10 cellular contexts compared by ENCODE assay signal in the genomic region with DNA sequence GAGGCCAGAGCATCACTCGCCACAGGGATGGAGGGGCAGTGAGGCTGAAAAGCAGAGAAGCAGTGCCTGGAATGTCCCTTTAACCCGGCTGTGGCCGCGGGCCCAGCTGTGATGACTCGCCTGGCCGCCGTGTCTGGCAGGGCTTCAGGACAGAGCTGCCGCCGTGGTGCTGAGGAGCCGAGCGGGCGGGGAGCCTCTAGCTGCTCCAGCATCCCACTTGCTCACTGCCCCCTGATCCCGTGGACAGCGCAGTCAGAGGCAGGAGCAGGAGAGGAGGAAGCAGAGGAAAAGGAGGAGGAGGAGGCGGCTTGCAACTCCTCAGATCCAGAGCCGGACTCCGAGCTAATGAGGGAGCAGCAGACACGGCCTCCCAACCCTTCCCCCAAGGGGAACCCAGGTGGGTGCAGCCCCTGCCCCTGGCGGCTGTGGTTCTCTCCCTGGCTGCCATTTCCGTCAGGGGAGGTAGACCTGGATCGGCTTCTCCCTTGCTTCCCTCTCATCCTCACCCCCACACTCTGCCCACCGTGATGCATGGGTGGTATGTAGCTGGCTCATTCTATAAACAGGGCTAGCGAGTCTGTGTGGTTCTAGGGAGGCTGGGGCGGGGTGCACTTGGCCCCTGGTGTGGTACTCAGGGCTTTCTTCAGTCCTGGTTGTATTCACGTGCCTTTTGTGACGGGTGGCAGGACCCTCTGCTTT.
DNase-seq lines count a peak whose midpoint lies in the region; ATAC-seq, FAIRE-seq and TF ChIP-seq lines count a peak whose summit lies in the region.
"Had no signal": no experiment of that assay in that cellular context is flagged by ENCODE, and none has a peak within 500 bp of the region (broad histone marks: within the 10 kb centered on the region; RNA-seq: fewer than 3 reads in every experiment).

No MANE protein-coding gene starts in this region.

- no peak overlapping the region for H3K4me3 ChIP-seq in K562
- no peak overlapping the region for H3K4me3 ChIP-seq in hepatocyte

- POLR2A ChIA-PET in K562 (lab: Yijun Ruan, JAX) = interaction anchor here (0.6 to 0.7 kb wide), 2 partner anchors 8 to 12 kb away, joined by 3 to 5 read pairs; no protein-coding TSS in a partner anchor

- WGBS in K562 (ENCODE audit: insufficient coverage, low coverage, missing lambda C conversion rate) = 79% methylated on average over 25 of the region's 26 CpGs
- WGBS in hepatocyte (ENCODE audit: low lambda C conversion rate, missing lambda C conversion rate) = 72% methylated on average over 26 of the region's 26 CpGs

- peak; percentile 86 for DNase-seq in EH (ENCODE audit: low read depth)
- no peak for DNase-seq in K562 (ENCODE audit: extremely low read depth in 1 of 4, low spot score in 3 of 4)
- peak; percentile 47 for DNase-seq in hepatocyte (ENCODE audit: low spot score)
- DNase-seq in sciatic nerve (ENCODE audit: low spot score) = peak; percentile 84
- DNase-seq in NCI-H187 (lab: John Stamatoyannopoulos, UW) = no peak
- DNase-seq in SK-N-DZ (ENCODE audit: low spot score) = no peak
- DNase-seq: NCI-H2227 treated with DMSO at 0.1 percent for 48 hours had no signal

- H3K9me3 ChIP-seq in K562 (replicated peaks; ENCODE audit: control insufficient read depth, insufficient read depth, low read depth, low read length) (no peaks in the 10 kb centered on the region; the same call in 1 of the 2 replicates), hepatocyte (ENCODE audit: low read depth) (no peaks in the 10 kb centered on the region)

- ATAC-seq in K562 (peak; percentile 20; the same call in 1 of the 3 replicates), sciatic nerve (peak; percentile 90), HG02970 (IDR thresholded peaks at IDR 0.05; ENCODE audit: low FRiP score, unreplicated experiment) (no peak), GM18909 (IDR thresholded peaks at IDR 0.05; ENCODE audit: poor library complexity, unreplicated experiment) (no peak)

- TF ChIP-seq CTCF in K562 (IDR thresholded peaks at IDR 0.05 in 2 of 3, conservative IDR thresholded peaks at IDR 0.05 in 1 of 3; ENCODE audit: insufficient read depth in 2 of 3, low read depth in 1 of 3, low read length in 3 of 3) (no peak), hepatocyte (IDR thresholded peaks at IDR 0.05; ENCODE audit: poor library complexity) (no peak)

- no peak overlapping the region for H2AFZ ChIP-seq in K562 (ENCODE audit: low read depth, low read length)
- no peak overlapping the region for H2AFZ ChIP-seq in hepatocyte

- H3K27ac ChIP-seq in K562 (ENCODE audit: extremely low read depth, low read depth, low read length) (no peak overlapping the region), hepatocyte (no peak overlapping the region)

- no peak for TF ChIP-seq EP300 in K562 (IDR thresholded peaks at IDR 0.05; ENCODE audit: low read length)

- H3K9me1 ChIP-seq in K562 (ENCODE audit: control insufficient read depth, insufficient read depth, low read length) = no peaks in the 10 kb centered on the region

- H3K36me3 ChIP-seq in K562 (ENCODE audit: control insufficient read depth, insufficient read depth, low read length) (peaks cover 48% of the 10 kb centered on the region; the same call in 2 of the 3 replicates), hepatocyte (replicated peaks; ENCODE audit: insufficient read depth, low read depth) (no peaks in the 10 kb centered on the region)

- no TSS peak for BruUV-seq in K562 (replicated peaks; lab: Mats Ljungman, UMichigan)

- no peak for TF ChIP-seq POLR2A in K562 (conservative IDR thresholded peaks at IDR 0.05)

- in situ Hi-C loops in K562 (cut with MboI) = no loop called here

- H3K9me2 ChIP-seq in hepatocyte (replicated peaks; ENCODE audit: insufficient read depth) = no peaks in the 10 kb centered on the region

- FAIRE-seq in K562 (lab: Jason Lieb, UNC) = no peak
- FAIRE-seq: islet of Langerhans had no signal

- intact Hi-C loops in K562 (cut with micrococcal nuclease) (no loop called here), sciatic nerve (cut with DNase I) (no loop called here)

- peaks cover 0 to 8% of the 10 kb centered on the region in 2 experiments; a peak in 2 of 5 replicates for H3K4me1 ChIP-seq in K562 (replicated peaks in 1 of 2; ENCODE audit: control insufficient read depth in 2 of 2, insufficient read depth in 2 of 2, low read length in 2 of 2)
- peaks cover 9% of the 10 kb centered on the region for H3K4me1 ChIP-seq in hepatocyte (ENCODE audit: insufficient read depth)

- TF ChIP-seq RAD21 in K562 (CRISPR knock-in tag; conservative IDR thresholded peaks at IDR 0.05 in 1 of 2, IDR thresholded peaks at IDR 0.05 in 1 of 2) = no peak

- H3K4me2 ChIP-seq in K562 (ENCODE audit: insufficient read depth, low read length) = no peak overlapping the region
- H3K4me2 ChIP-seq in hepatocyte = no peak overlapping the region

- CTCF ChIA-PET in K562 (lab: Yijun Ruan, JAX; ENCODE audit: low intra/inter-chr PET ratio) = no interaction called here

- no peak overlapping the region for H3K9ac ChIP-seq in K562 (ENCODE audit: insufficient read depth in 1 of 2, low read depth in 2 of 2, low read length in 2 of 2)

- peaks cover 14% of the 10 kb centered on the region; the same call in 2 of the 3 replicates for H3K79me2 ChIP-seq in K562 (ENCODE audit: control insufficient read depth, insufficient read depth, low read length)
- H3K79me2 ChIP-seq in hepatocyte = peaks cover 39% of the 10 kb centered on the region

- H4K20me1 ChIP-seq in K562 (replicated peaks; ENCODE audit: control insufficient read depth, insufficient read depth, low read length) = peaks cover 14% of the 10 kb centered on the region; the same call in 1 of the 2 replicates
- peaks cover 15% of the 10 kb centered on the region for H4K20me1 ChIP-seq in hepatocyte (ENCODE audit: insufficient read depth, poor library complexity, severe bottlenecking)

- H3K27me3 ChIP-seq in K562 (ENCODE audit: control insufficient read depth in 2 of 2, insufficient read depth in 2 of 2, low read length in 2 of 2) (no peaks in the 10 kb centered on the region; a peak in 1 of 5 replicates), hepatocyte (no peaks in the 10 kb centered on the region)

TF ChIP-seq in K562, 482 proteins besides CTCF, POLR2A, EP300 and RAD21:
- TF ChIP-seq, protein P1, sequence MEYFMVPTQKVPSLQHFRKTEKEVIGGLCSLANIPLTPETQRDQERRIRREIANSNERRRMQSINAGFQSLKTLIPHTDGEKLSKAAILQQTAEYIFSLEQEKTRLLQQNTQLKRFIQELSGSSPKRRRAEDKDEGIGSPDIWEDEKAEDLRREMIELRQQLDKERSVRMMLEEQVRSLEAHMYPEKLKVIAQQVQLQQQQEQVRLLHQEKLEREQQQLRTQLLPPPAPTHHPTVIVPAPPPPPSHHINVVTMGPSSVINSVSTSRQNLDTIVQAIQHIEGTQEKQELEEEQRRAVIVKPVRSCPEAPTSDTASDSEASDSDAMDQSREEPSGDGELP (CRISPR knock-in tag; IDR thresholded peaks at IDR 0.05; ENCODE audit: borderline replicate concordance) = peak; percentile 56; the same call in 1 of the 2 replicates
- TF ChIP-seq, protein P2, sequence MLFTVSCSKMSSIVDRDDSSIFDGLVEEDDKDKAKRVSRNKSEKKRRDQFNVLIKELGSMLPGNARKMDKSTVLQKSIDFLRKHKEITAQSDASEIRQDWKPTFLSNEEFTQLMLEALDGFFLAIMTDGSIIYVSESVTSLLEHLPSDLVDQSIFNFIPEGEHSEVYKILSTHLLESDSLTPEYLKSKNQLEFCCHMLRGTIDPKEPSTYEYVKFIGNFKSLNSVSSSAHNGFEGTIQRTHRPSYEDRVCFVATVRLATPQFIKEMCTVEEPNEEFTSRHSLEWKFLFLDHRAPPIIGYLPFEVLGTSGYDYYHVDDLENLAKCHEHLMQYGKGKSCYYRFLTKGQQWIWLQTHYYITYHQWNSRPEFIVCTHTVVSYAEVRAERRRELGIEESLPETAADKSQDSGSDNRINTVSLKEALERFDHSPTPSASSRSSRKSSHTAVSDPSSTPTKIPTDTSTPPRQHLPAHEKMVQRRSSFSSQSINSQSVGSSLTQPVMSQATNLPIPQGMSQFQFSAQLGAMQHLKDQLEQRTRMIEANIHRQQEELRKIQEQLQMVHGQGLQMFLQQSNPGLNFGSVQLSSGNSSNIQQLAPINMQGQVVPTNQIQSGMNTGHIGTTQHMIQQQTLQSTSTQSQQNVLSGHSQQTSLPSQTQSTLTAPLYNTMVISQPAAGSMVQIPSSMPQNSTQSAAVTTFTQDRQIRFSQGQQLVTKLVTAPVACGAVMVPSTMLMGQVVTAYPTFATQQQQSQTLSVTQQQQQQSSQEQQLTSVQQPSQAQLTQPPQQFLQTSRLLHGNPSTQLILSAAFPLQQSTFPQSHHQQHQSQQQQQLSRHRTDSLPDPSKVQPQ (CRISPR knock-in tag; IDR thresholded peaks at IDR 0.05; ENCODE audit: borderline replicate concordance) = no peak
- TF ChIP-seq RBM22 (IDR thresholded peaks at IDR 0.05; ENCODE audit: low read depth, low read length, poor library complexity, severe bottlenecking) (peak; percentile 82), KHSRP (IDR thresholded peaks at IDR 0.05) (no peak), POLR2G (IDR thresholded peaks at IDR 0.05; ENCODE audit: low read depth, low read length) (peak; percentile 42; the same call in 1 of the 2 replicates), RBM14 (IDR thresholded peaks at IDR 0.05; ENCODE audit: borderline replicate concordance, insufficient read depth, low read depth, low read length) (no peak)
- TF ChIP-seq, protein P3, sequence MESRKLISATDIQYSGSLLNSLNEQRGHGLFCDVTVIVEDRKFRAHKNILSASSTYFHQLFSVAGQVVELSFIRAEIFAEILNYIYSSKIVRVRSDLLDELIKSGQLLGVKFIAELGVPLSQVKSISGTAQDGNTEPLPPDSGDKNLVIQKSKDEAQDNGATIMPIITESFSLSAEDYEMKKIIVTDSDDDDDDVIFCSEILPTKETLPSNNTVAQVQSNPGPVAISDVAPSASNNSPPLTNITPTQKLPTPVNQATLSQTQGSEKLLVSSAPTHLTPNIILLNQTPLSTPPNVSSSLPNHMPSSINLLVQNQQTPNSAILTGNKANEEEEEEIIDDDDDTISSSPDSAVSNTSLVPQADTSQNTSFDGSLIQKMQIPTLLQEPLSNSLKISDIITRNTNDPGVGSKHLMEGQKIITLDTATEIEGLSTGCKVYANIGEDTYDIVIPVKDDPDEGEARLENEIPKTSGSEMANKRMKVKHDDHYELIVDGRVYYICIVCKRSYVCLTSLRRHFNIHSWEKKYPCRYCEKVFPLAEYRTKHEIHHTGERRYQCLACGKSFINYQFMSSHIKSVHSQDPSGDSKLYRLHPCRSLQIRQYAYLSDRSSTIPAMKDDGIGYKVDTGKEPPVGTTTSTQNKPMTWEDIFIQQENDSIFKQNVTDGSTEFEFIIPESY (CRISPR knock-in tag; IDR thresholded peaks at IDR 0.05) = peak; percentile 84
TF ChIP-seq in K562: peak in this region for 4.

Comparison
In these comparisons a context has a peak if more than half of its experiments do, and no peak if none do; other contexts are left out.
1. DNase-seq: peak in EH (single experiment), hepatocyte (single experiment) and sciatic nerve (single experiment); none in K562 (0 of 4), NCI-H187 (0 of 2) and SK-N-DZ (single experiment).
2. ATAC-seq: peak in K562 (single experiment) and sciatic nerve (single experiment); none in HG02970 (single experiment) and GM18909 (single experiment).